Comparison of ENCODE assay signal across 16 cellular contexts in the genomic region with DNA sequence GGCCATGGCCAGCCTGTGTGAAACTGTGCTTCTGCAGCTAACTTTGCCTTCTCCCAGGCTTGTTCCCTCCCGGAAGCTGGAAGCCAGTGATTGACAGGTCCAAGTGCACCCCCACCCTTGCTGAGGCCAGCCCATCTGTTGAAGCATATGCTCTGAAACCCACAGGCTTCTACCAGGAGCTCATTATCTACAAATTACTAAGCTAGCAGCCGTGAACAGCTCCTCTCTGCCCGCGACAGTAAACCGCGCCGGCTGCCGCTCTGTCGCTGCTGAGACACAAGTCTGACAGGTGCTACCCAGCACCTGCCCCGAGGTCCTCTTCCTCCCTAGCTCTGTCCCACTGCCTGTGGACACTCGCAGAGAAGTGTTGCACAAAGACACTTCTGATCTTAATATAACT.
DNase-seq lines count a peak whose midpoint lies in the region; ATAC-seq, FAIRE-seq and TF ChIP-seq lines count a peak whose summit lies in the region.
"Had no signal": no experiment of that assay in that cellular context is flagged by ENCODE, and none has a peak within 500 bp of the region (broad histone marks: within the 10 kb centered on the region; RNA-seq: fewer than 3 reads in every experiment).

No MANE protein-coding gene starts in this region.

- ATAC-seq in HG03095 (IDR thresholded peaks at IDR 0.05; ENCODE audit: unreplicated experiment): no peak
- ATAC-seq in T-cell (replicated peaks in 1 of 4): no peak

- no peak overlapping the region for H3K27ac ChIP-seq in kidney (ENCODE audit: low read depth in 2 of 2, low read length in 2 of 2)
- H3K27ac ChIP-seq in brain microvascular endothelial cell: no peak overlapping the region
- H3K27ac ChIP-seq: BLaER1 treated with 17β-estradiol and CSF1 and Interleukin-3, amounts not matched to agents 10 nM and 100 nM; gastrocnemius medialis; thyroid gland had no signal

- TF ChIP-seq CTCF in kidney (IDR thresholded peaks at IDR 0.05; ENCODE audit: borderline replicate concordance, extremely low read depth, insufficient read depth) (no peak), brain microvascular endothelial cell (IDR thresholded peaks at IDR 0.05; ENCODE audit: low read depth, low read length, missing control alignments) (no peak)

- intact Hi-C loops in kidney (cut with DNase I): loop anchor here (5.0 kb wide), 1 partner anchor 508 kb away; no protein-coding TSS in a partner anchor

- no peaks in the 10 kb centered on the region for H3K4me1 ChIP-seq in kidney (ENCODE audit: control insufficient read depth in 1 of 2, insufficient read depth in 1 of 2, low read depth in 1 of 2, low read length in 2 of 2)
- H3K4me1 ChIP-seq: thyroid gland had no signal

- peaks cover 17 to 28% (median 22%) of the 10 kb centered on the region in 3 donors for H3K4me1 Mint-ChIP-seq in T-cell

- no peak overlapping the region for H3K4me3 ChIP-seq in Jurkat, Clone E6-1 (ENCODE audit: low read length)
- H3K4me3 ChIP-seq in kidney (ENCODE audit: low read length in 2 of 2) (no peak overlapping the region), brain microvascular endothelial cell (ENCODE audit: low read depth, low read length) (no peak overlapping the region)
- H3K4me3 ChIP-seq: BLaER1 treated with 17β-estradiol and CSF1 and Interleukin-3, amounts not matched to agents 10 nM and 100 nM; gastrocnemius medialis; thyroid gland had no signal

- peaks cover 6 to 11% of the 10 kb centered on the region in 2 donors for H3K27me3 Mint-ChIP-seq in T-cell

- in situ Hi-C loops in brain microvascular endothelial cell (cut with HindIII; ENCODE audit: low pct_ligation_motif_present, low sequenced_read_pairs): no loop called here

- no peak overlapping the region for H3K9ac ChIP-seq in kidney (ENCODE audit: low read length in 2 of 2)
- H3K9ac ChIP-seq: BLaER1 treated with 17β-estradiol and CSF1 and Interleukin-3, amounts not matched to agents 10 nM and 100 nM had no signal

- H3K27me3 ChIP-seq in brain microvascular endothelial cell (replicated peaks): no peaks in the 10 kb centered on the region
- H3K27me3 ChIP-seq: BLaER1 treated with 17β-estradiol and CSF1 and Interleukin-3, amounts not matched to agents 10 nM and 100 nM; gastrocnemius medialis; thyroid gland had no signal

- H3K4me3 Mint-ChIP-seq in T-cell: no peak overlapping the region
- H3K4me3 Mint-ChIP-seq: activated T-cell treated with anti-CD3 and anti-CD28 coated beads, Interleukin-2, amount 50 U/mL, for 4 hours had no signal

- POLR2A ChIA-PET in T-cell (lab: Charles Lee): no interaction called here

- CTCF ChIA-PET in T-cell (lab: Charles Lee): interaction anchor here (0.9 to 1.0 kb wide), 2 partner anchors 493 to 498 kb away, joined by 3 read pairs; no protein-coding TSS in a partner anchor

- no peaks in the 10 kb centered on the region for H3K9me3 Mint-ChIP-seq in T-cell
- H3K9me3 Mint-ChIP-seq: activated T-cell treated with anti-CD3 and anti-CD28 coated beads, Interleukin-2, amount 50 U/mL, for 4 hours had no signal

- H3K9me3 ChIP-seq in kidney (ENCODE audit: control insufficient read depth in 1 of 2, low read length in 2 of 2): no peaks in the 10 kb centered on the region
- H3K9me3 ChIP-seq: BLaER1 treated with 17β-estradiol and CSF1 and Interleukin-3, amounts not matched to agents 10 nM and 100 nM; gastrocnemius medialis; thyroid gland had no signal

- no peaks in the 10 kb centered on the region for H3K36me3 Mint-ChIP-seq in T-cell

- FAIRE-seq in kidney (lab: Jason Lieb, UNC): no peak
- FAIRE-seq: H54 had no signal

- H3K36me3 ChIP-seq in kidney (ENCODE audit: control insufficient read depth in 1 of 2, insufficient read depth in 2 of 2, low read length in 2 of 2) (no peaks in the 10 kb centered on the region), brain microvascular endothelial cell (replicated peaks) (no peaks in the 10 kb centered on the region)
- H3K36me3 ChIP-seq: BLaER1 treated with 17β-estradiol and CSF1 and Interleukin-3, amounts not matched to agents 10 nM and 100 nM; gastrocnemius medialis; thyroid gland had no signal

- peak; percentile 94 for DNase-seq in COR-L47 (lab: John Stamatoyannopoulos, UW)
- peak; percentile 62 for DNase-seq in Jurkat, Clone E6-1 (ENCODE audit: low read depth, low spot score)
- DNase-seq in NCI-H345 treated with DMSO at 0.1 percent for 48 hours (lab: John Stamatoyannopoulos, UW; ENCODE audit: unreplicated experiment): peak; percentile 43
- DNase-seq in cerebellum (ENCODE audit: low spot score): peak; percentile 87
- no peak for DNase-seq in kidney
- no peak for DNase-seq in brain microvascular endothelial cell
- DNase-seq in T-cell: no peak
- DNase-seq: activated T-cell treated with anti-CD3 and anti-CD28 coated beads, Interleukin-2, amount 50 U/mL, for 4 hours; cortex of kidney; midbrain; NCI-H1048; thyroid gland had no signal

- H3K27ac Mint-ChIP-seq in T-cell: no peak overlapping the region

Comparison
In these comparisons a context has a peak if more than half of its experiments do, and no peak if none do; other contexts are left out.
1. DNase-seq: peak in COR-L47 (single experiment), Jurkat, Clone E6-1 (single experiment), NCI-H345 treated with DMSO at 0.1 percent for 48 hours (single experiment) and cerebellum (single experiment); none in kidney (single experiment), brain microvascular endothelial cell (single experiment) and T-cell (0 of 34).